Comparison of ENCODE assay signal across 9 cellular contexts in the genomic region with DNA sequence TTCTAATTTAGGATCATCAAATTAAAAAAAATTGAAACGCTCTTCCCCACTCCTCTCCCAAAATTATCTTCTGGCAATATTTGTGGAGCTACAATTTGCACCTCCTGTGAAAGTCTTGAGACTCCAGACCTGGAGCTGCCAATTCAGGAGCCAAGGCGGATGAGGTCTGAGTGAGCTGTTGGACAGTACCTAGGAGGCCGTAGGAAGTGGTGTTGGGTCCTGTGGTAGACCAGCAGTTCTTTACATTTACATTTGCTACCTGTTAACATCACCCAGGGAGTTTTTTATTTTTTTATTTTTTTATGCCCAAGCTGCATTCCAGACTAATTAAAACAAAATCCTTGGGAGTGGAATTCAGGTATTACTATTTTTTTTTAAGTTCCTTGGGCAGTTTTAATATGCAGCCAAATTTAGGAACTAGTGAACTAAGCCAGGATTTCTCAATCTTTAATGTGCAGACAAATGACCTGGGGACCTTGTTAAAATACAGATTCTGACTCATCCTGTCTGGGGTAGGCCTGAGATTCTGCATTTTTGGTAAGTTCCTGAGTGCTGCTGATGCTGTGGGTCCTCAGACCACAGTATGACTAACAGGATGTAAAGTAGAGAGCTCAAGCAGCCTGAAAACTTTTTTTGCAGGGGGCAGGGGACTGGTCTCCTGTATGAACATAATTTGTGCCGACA.
A peak's percentile ranks its signal among the peaks of the same experiment; 100 is the strongest.
DNase-seq lines count a peak whose midpoint lies in the region; ATAC-seq lines count a peak whose summit lies in the region.
"Had no signal": no experiment of that assay in that cellular context is flagged by ENCODE, and none has a peak within 500 bp of the region (broad histone marks: within the 10 kb centered on the region; RNA-seq: fewer than 3 reads in every experiment).

No MANE protein-coding gene starts in this region.

- POLR2A ChIA-PET in activated CD4-positive, alpha-beta memory T cell treated with anti-CD3 and anti-CD28 coated beads for 36 hours (lab: Charles Lee) = no interaction called here

- ATAC-seq in HG02840 (IDR thresholded peaks at IDR 0.05; ENCODE audit: low FRiP score, unreplicated experiment) = no peak
- ATAC-seq in Right ventricle myocardium inferior = no peak

- H3K36me3 Mint-ChIP-seq in activated CD4-positive, alpha-beta memory T cell treated with anti-CD3 and anti-CD28 coated beads for 36 hours = no peaks in the 10 kb centered on the region

- peak overlapping the region; percentile 30 for H3K27ac Mint-ChIP-seq in activated CD4-positive, alpha-beta memory T cell treated with anti-CD3 and anti-CD28 coated beads for 36 hours

- intact Hi-C loops in activated CD4-positive, alpha-beta memory T cell treated with anti-CD3 and anti-CD28 coated beads for 36 hours (cut with micrococcal nuclease) = loop anchor here (1.0 kb wide), 3 partner anchors 19 to 271 kb away; a partner anchor contains a TSS
- intact Hi-C loops in Right ventricle myocardium inferior (cut with DNase I) = no loop called here

- no peak overlapping the region for H3K4me3 Mint-ChIP-seq in activated CD4-positive, alpha-beta memory T cell treated with anti-CD3 and anti-CD28 coated beads for 36 hours
- H3K4me3 Mint-ChIP-seq: naive B cell had no signal

- no peaks in the 10 kb centered on the region for H3K9me3 Mint-ChIP-seq in activated CD4-positive, alpha-beta memory T cell treated with anti-CD3 and anti-CD28 coated beads for 36 hours

- H3K4me1 Mint-ChIP-seq in activated CD4-positive, alpha-beta memory T cell treated with anti-CD3 and anti-CD28 coated beads for 36 hours (ENCODE audit: low read depth) = peaks cover 6% of the 10 kb centered on the region

- H3K27me3 Mint-ChIP-seq in activated CD4-positive, alpha-beta memory T cell treated with anti-CD3 and anti-CD28 coated beads for 36 hours = peaks cover 10% of the 10 kb centered on the region

- CTCF ChIA-PET in activated CD4-positive, alpha-beta memory T cell treated with anti-CD3 and anti-CD28 coated beads for 36 hours (lab: Charles Lee) = interaction anchor here (1.7 to 2.2 kb wide), 2 partner anchors 433 to 588 kb away, joined by 5 read pairs; a partner anchor contains a TSS

- DNase-seq in AG20443 (ENCODE audit: low spot score) = peak; percentile 34
- peak; percentile 24 for DNase-seq in HS-5 (ENCODE audit: low read depth)
- no peak for DNase-seq in activated CD4-positive, alpha-beta memory T cell treated with anti-CD3 and anti-CD28 coated beads for 36 hours
- peak; percentile 14 for DNase-seq in iPS DF 4.7 (ENCODE audit: extremely low read depth, low spot score)
- DNase-seq in activated effector memory CD4-positive, alpha-beta T cell treated with anti-CD3 and anti-CD28 coated beads, Interleukin-2, amount 50 U/mL, for 16 hours = no peak
- DNase-seq in NCI-H2227 treated with DMSO at 0.1 percent for 48 hours (lab: John Stamatoyannopoulos, UW) = no peak
- no peak for DNase-seq in Right ventricle myocardium inferior (ENCODE audit: missing footprints)
- DNase-seq: naive B cell had no signal

Comparison
In these comparisons a context has a peak if more than half of its experiments do, and no peak if none do; other contexts are left out.
1. DNase-seq: peak in AG20443 (single experiment), HS-5 (single experiment) and iPS DF 4.7 (single experiment); none in activated CD4-positive, alpha-beta memory T cell treated with anti-CD3 and anti-CD28 coated beads for 36 hours (single experiment), activated effector memory CD4-positive, alpha-beta T cell treated with anti-CD3 and anti-CD28 coated beads, Interleukin-2, amount 50 U/mL, for 16 hours (single experiment), NCI-H2227 treated with DMSO at 0.1 percent for 48 hours (single experiment) and Right ventricle myocardium inferior (single experiment).